ENCODE assay signal across 8 cellular contexts in genomic region chr1:112956503-112957132, GRCh38. TPM values are rescaled to one million over a fixed set of nuclear protein-coding genes. Genes with fewer than 3 reads are reported as not detected.
DNase-seq lines count a peak whose midpoint lies in the region; ATAC-seq and TF ChIP-seq lines count a peak whose summit lies in the region.

No MANE protein-coding gene starts in this region.

- TF ChIP-seq CTCF in chondrocyte (IDR thresholded peaks at IDR 0.05) (no peak), GM13977 (IDR thresholded peaks at IDR 0.05; ENCODE audit: extremely low read depth, insufficient read depth, missing control alignments) (no peak)

- ATAC-seq in GM18867 (IDR thresholded peaks at IDR 0.05; ENCODE audit: unreplicated experiment) (peak; percentile 9), HG02885 (IDR thresholded peaks at IDR 0.05; ENCODE audit: poor library complexity, unreplicated experiment) (peak; percentile 1), T-cell (replicated peaks in 1 of 4) (peak; percentile 4 to 32 (median 19)), memory B cell (ENCODE audit: low read depth) (peak; percentile 16)

- CTCF ChIA-PET in T-cell (lab: Charles Lee) = interaction anchor here in 1 of 2 donors (1.2 to 2.2 kb wide), 2 partner anchors 116 to 241 kb away, joined by 3 to 19 read pairs; partner anchors contain the start of genes LRIG2 and PPM1J

- DNase-seq in T-cell (peak in 28 of 34 experiments; percentile 6 to 47 (median 20)), chondrocyte (ENCODE audit: low spot score) (no peak), memory B cell (ENCODE audit: low spot score in 2 of 2) (peak in 1 of 2 donors; percentile 27), GDM1 (lab: John Stamatoyannopoulos, UW) (no peak), GM13977 (ENCODE audit: low spot score) (no peak)
- DNase-seq in stimulated activated CD4-positive, alpha-beta T cell treated with anti-CD3 and anti-CD28 coated beads, TNF-alpha, amount 100 ng/mL, for 48 hours (ENCODE audit: low read depth in 3 of 3) = peak in 2 of 3 donors; percentile 1 to 17

- H3K27me3 Mint-ChIP-seq in T-cell (no peaks in the 10 kb centered on the region), chondrocyte (ENCODE audit: low read depth) (no peaks in the 10 kb centered on the region), memory B cell (no peaks in the 10 kb centered on the region)

- peak overlapping the region; percentile 96 to 99 (median 97) for H3K4me3 Mint-ChIP-seq in T-cell
- peak overlapping the region; percentile 89 for H3K4me3 Mint-ChIP-seq in chondrocyte (ENCODE audit: unreplicated experiment)
- peak overlapping the region; percentile 100 for H3K4me3 Mint-ChIP-seq in memory B cell

- in situ Hi-C loops in GM13977 (cut with MboI; ENCODE audit: low pct_unique_long_range_greater_than_20kb, low sequenced_read_pairs, unreplicated experiment) = no loop called here

- H3K36me3 Mint-ChIP-seq in T-cell (peaks cover 14% of the 10 kb centered on the region), chondrocyte (ENCODE audit: low read depth) (peaks cover 3% of the 10 kb centered on the region), memory B cell (peaks cover 13% of the 10 kb centered on the region)

- H3K4me1 Mint-ChIP-seq in T-cell = peaks cover 62 to 66% (median 63%) of the 10 kb centered on the region in 3 donors
- peaks cover 63% of the 10 kb centered on the region for H3K4me1 Mint-ChIP-seq in chondrocyte (ENCODE audit: low read depth)
- peaks cover 26% of the 10 kb centered on the region for H3K4me1 Mint-ChIP-seq in memory B cell

- POLR2A ChIA-PET in T-cell (lab: Charles Lee) = interaction anchor here in 1 of 2 donors (0.9 kb wide), 1 partner anchor 973 kb away, joined by 3 read pairs; no protein-coding TSS in a partner anchor

- peak overlapping the region; percentile 83 to 90 for H3K27ac Mint-ChIP-seq in T-cell
- H3K27ac Mint-ChIP-seq in chondrocyte (ENCODE audit: unreplicated experiment) = peak overlapping the region; percentile 98
- peak overlapping the region; percentile 90 for H3K27ac Mint-ChIP-seq in memory B cell

- no peaks in the 10 kb centered on the region for H3K9me3 Mint-ChIP-seq in T-cell
- no peaks in the 10 kb centered on the region for H3K9me3 Mint-ChIP-seq in chondrocyte (ENCODE audit: low read depth)
- peaks cover 1% of the 10 kb centered on the region for H3K9me3 Mint-ChIP-seq in memory B cell

RNA-seq across cellular contexts. Expression of gene SLC16A1, which starts 0.6 kb away (rescaled TPM):
- total RNA-seq in T-cell (10 to 100 TPM; 13.3 to 23.2 (median 20.3) TPM), chondrocyte (58.1 to 68.1 TPM (median 63.1 TPM) in 3 replicates)

Comparison
In these comparisons a context has a peak if more than half of its experiments do, and no peak if none do; other contexts are left out.
1. DNase-seq: peak in T-cell (28 of 34) and stimulated activated CD4-positive, alpha-beta T cell treated with anti-CD3 and anti-CD28 coated beads, TNF-alpha, amount 100 ng/mL, for 48 hours (2 of 3); none in chondrocyte (single experiment), GDM1 (single experiment) and GM13977 (single experiment).
2. Peak in every context shown above with its lines, with median percentiles within 50 percentile points of each other: ATAC-seq, H3K27ac Mint-ChIP-seq and H3K4me3 Mint-ChIP-seq.